Comparison of ENCODE assay signal across 8 cellular contexts in genomic region chr12:113208041-113208934, GRCh38. TPM values are rescaled to one million over a fixed set of nuclear protein-coding genes. Genes with fewer than 3 reads are reported as not detected.
DNase-seq lines count a peak whose midpoint lies in the region; ATAC-seq and TF ChIP-seq lines count a peak whose summit lies in the region.

No MANE protein-coding gene starts in this region.

- H3K27ac Mint-ChIP-seq in activated naive CD4-positive, alpha-beta T cell treated with anti-CD3 and anti-CD28 coated beads, Interleukin-2, amount 50 U/mL, for 24 hours, result peak overlapping the region; percentile 94

- no peaks in the 10 kb centered on the region for H3K9me3 ChIP-seq in testis

- H3K27me3 ChIP-seq in testis, result no peaks in the 10 kb centered on the region

- peaks cover 49% of the 10 kb centered on the region for H3K4me1 Mint-ChIP-seq in activated naive CD4-positive, alpha-beta T cell treated with anti-CD3 and anti-CD28 coated beads, Interleukin-2, amount 50 U/mL, for 24 hours

- no peak overlapping the region for H3K4me3 ChIP-seq in testis

- peak; percentile 82 for ATAC-seq in GM18907 (IDR thresholded peaks at IDR 0.05; ENCODE audit: unreplicated experiment)
- peak; percentile 79 for ATAC-seq in HG02885 (IDR thresholded peaks at IDR 0.05; ENCODE audit: poor library complexity, unreplicated experiment)

- H3K4me1 ChIP-seq in testis, result peaks cover 16% of the 10 kb centered on the region

- WGBS in testis, 2 donors, result 65 to 75% methylated on average over 10 of the region's 10 CpGs

- TF ChIP-seq POLR2A in testis (IDR thresholded peaks at IDR 0.05), result no peak

- H3K36me3 ChIP-seq in testis (ENCODE audit: low read depth, missing control alignments), result no peaks in the 10 kb centered on the region

- no peaks in the 10 kb centered on the region for H3K27me3 Mint-ChIP-seq in activated naive CD4-positive, alpha-beta T cell treated with anti-CD3 and anti-CD28 coated beads, Interleukin-2, amount 50 U/mL, for 24 hours

- no peak overlapping the region for H3K27ac ChIP-seq in testis

- H3K9me3 Mint-ChIP-seq in activated naive CD4-positive, alpha-beta T cell treated with anti-CD3 and anti-CD28 coated beads, Interleukin-2, amount 50 U/mL, for 24 hours, result no peaks in the 10 kb centered on the region

- intact Hi-C loops in testis (cut with DNase I; ENCODE audit: low total_unique reads), result no loop called here

- peak; percentile 93 for DNase-seq in RPMI8226
- DNase-seq in mucosa of gallbladder (ENCODE audit: low spot score), result peak; percentile 61
- DNase-seq in NCI-H510A (lab: John Stamatoyannopoulos, UW), result no peak
- no peak for DNase-seq in cerebellar nuclear complex (lab: John Stamatoyannopoulos, UW)
- DNase-seq in testis, result no peak

- peak overlapping the region; percentile 67 for H3K4me3 Mint-ChIP-seq in activated naive CD4-positive, alpha-beta T cell treated with anti-CD3 and anti-CD28 coated beads, Interleukin-2, amount 50 U/mL, for 24 hours

- no peaks in the 10 kb centered on the region for H3K36me3 Mint-ChIP-seq in activated naive CD4-positive, alpha-beta T cell treated with anti-CD3 and anti-CD28 coated beads, Interleukin-2, amount 50 U/mL, for 24 hours

- no peak for TF ChIP-seq CTCF in testis (IDR thresholded peaks at IDR 0.05)

RNA-seq across cellular contexts. Expression of gene TPCN1, which starts 13.0 kb away (rescaled TPM):
- total RNA-seq in mucosa of gallbladder (97.1 TPM), testis (10 to 100 TPM; 48.7 to 73.0 TPM)
- 33.4 TPM for polyA plus RNA-seq in testis (ENCODE audit: insufficient read depth, low read depth, low replicate concordance)

RNA-seq across cellular contexts. Expression of gene RITA1, which starts 22.8 kb away (rescaled TPM):
- total RNA-seq in mucosa of gallbladder, result 21.5 TPM
- total RNA-seq in testis, result 10 to 100 TPM; 20.9 to 22.1 TPM
- polyA plus RNA-seq in testis (ENCODE audit: insufficient read depth, low read depth, low replicate concordance), result 14.3 TPM

RNA-seq across cellular contexts. Expression of gene DDX54, which starts 23.0 kb away (rescaled TPM):
- total RNA-seq in mucosa of gallbladder, result 55.9 TPM
- total RNA-seq in testis, result 10 to 100 TPM; 62.4 to 63.6 TPM
- polyA plus RNA-seq in testis (ENCODE audit: insufficient read depth, low read depth, low replicate concordance), result 40.3 TPM

RNA-seq across cellular contexts. Expression of gene CFAP73, which starts 58.8 kb away (rescaled TPM):
- total RNA-seq in mucosa of gallbladder (not detected), testis (under 1 TPM in 1 of 2 donors, not detected in 1; 0.81 TPM)
- 1.2 TPM for polyA plus RNA-seq in testis (ENCODE audit: insufficient read depth, low read depth, low replicate concordance)

Comparison
In these comparisons a context has a peak if more than half of its experiments do, and no peak if none do; other contexts are left out.
1. DNase-seq: peak in RPMI8226 (single experiment) and mucosa of gallbladder (single experiment); none in NCI-H510A (single experiment), cerebellar nuclear complex (0 of 2) and testis (single experiment).